In the genomic region with DNA sequence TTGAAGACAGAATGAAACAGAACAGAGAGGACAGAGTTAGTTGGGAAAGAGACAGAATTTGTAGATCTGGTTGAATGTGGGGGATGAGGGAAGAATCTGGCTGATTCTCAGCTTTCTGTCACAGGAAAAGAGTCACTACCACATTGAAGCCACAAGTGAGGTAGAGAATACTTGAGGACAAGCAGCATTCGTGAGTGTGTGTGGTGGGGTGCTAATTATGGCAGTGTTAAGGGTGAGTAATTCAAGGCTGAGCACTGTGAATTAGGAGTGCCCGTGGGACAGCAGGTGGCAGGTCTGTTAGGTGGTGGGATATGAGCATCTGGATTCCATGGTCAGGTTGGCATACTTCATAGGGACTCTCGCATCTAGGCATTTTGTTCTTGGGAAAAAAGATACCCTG, we compare ENCODE assay signal across 21 cellular contexts.
"Had no signal": no experiment of that assay in that cellular context is flagged by ENCODE, and none has a peak within 500 bp of the region (broad histone marks: within the 10 kb centered on the region; RNA-seq: fewer than 3 reads in every experiment).

No MANE protein-coding gene starts in this region.

- H3K36me3 ChIP-seq: breast epithelium, pancreas had no signal

- H2AFZ ChIP-seq: hepatocyte had no signal

- H3K4me3 ChIP-seq: breast epithelium, hepatocyte, pancreas had no signal

- H3K27me3 ChIP-seq: breast epithelium, hepatocyte, pancreas had no signal

- H3K9me3 ChIP-seq: pancreas had no signal

- DNase-seq: activated CD4-positive, alpha-beta T cell treated with anti-CD3 and anti-CD28 coated beads for 1 hour; activated CD4-positive, alpha-beta T cell treated with anti-CD3 and anti-CD28 coated beads, Interleukin-2, amount 50 U/mL, for 1 hour; activated CD8-positive, alpha-beta T cell treated with anti-CD3 and anti-CD28 coated beads, Interleukin-2, amount 10 ng/mL, durations not matched to agents 7 days and 5 days; activated gamma-delta T cell treated with Interleukin-2 at 50 U/mL for 16 hours; aorta; effector memory CD4-positive, alpha-beta T cell; foreskin melanocyte; glutamatergic neuron; left ventricle myocardium superior; nephron progenitor cell; pancreas; right cardiac atrium; stimulated activated CD4-positive, alpha-beta T cell treated with anti-CD3 and anti-CD28 coated beads, Interleukin-2, amount 100 ng/mL, for 24 hours; T-helper 9 cell; trophoblast cell had no signal

- H3K79me2 ChIP-seq: hepatocyte had no signal

- H3K27me3 Mint-ChIP-seq: activated naive CD4-positive, alpha-beta T cell treated with anti-CD3 and anti-CD28 coated beads, Interleukin-2, amount 50 U/mL, for 24 hours; central memory CD8-positive, alpha-beta T cell had no signal

- H3K4me3 Mint-ChIP-seq: activated CD8-positive, alpha-beta T cell treated with anti-CD3 and anti-CD28 coated beads, Interleukin-2, amount 10 ng/mL, durations not matched to agents 7 days and 5 days; activated naive CD4-positive, alpha-beta T cell treated with anti-CD3 and anti-CD28 coated beads, Interleukin-2, amount 50 U/mL, for 24 hours; activated T-helper 1 cell treated with anti-CD3 and anti-CD28 coated beads, Interleukin-12 subunit alpha, Interleukin-12 subunit beta, Interleukin-2, Interleukin-4 antibody, amounts not matched to agents 30 ng/mL and 10 ng/mL and 1 ng/mL, durations not matched to agents 14 hours and 24 hours and 36 hours; central memory CD8-positive, alpha-beta T cell; nephron progenitor cell; stimulated activated effector memory CD8-positive, alpha-beta T cell treated with anti-CD3 and anti-CD28 coated beads, Interleukin-12 subunit alpha, Interleukin-12 subunit beta, amount 100 ng/mL, for 72 hours had no signal

- H3K4me1 ChIP-seq: breast epithelium, pancreas had no signal

- H3K4me2 ChIP-seq: hepatocyte had no signal

- H3K4me1 Mint-ChIP-seq: activated naive CD4-positive, alpha-beta T cell treated with anti-CD3 and anti-CD28 coated beads, Interleukin-2, amount 50 U/mL, for 24 hours; central memory CD8-positive, alpha-beta T cell; stimulated activated effector memory CD8-positive, alpha-beta T cell treated with anti-CD3 and anti-CD28 coated beads, Interleukin-12 subunit alpha, Interleukin-12 subunit beta, amount 100 ng/mL, for 72 hours had no signal

- ATAC-seq: activated CD8-positive, alpha-beta T cell treated with anti-CD3 and anti-CD28 coated beads, Interleukin-2, amount 10 ng/mL, durations not matched to agents 7 days and 5 days; left ventricle myocardium superior; pancreas; right cardiac atrium; stimulated activated effector memory CD8-positive, alpha-beta T cell treated with anti-CD3 and anti-CD28 coated beads, Interleukin-12 subunit alpha, Interleukin-12 subunit beta, amount 100 ng/mL, for 72 hours had no signal

- H3K27ac ChIP-seq: breast epithelium, hepatocyte, pancreas had no signal

- H3K27ac Mint-ChIP-seq: activated CD8-positive, alpha-beta T cell treated with anti-CD3 and anti-CD28 coated beads, Interleukin-2, amount 10 ng/mL, durations not matched to agents 7 days and 5 days; activated naive CD4-positive, alpha-beta T cell treated with anti-CD3 and anti-CD28 coated beads, Interleukin-2, amount 50 U/mL, for 24 hours; activated T-helper 1 cell treated with anti-CD3 and anti-CD28 coated beads, Interleukin-12 subunit alpha, Interleukin-12 subunit beta, Interleukin-2, Interleukin-4 antibody, amounts not matched to agents 30 ng/mL and 10 ng/mL and 1 ng/mL, durations not matched to agents 14 hours and 24 hours and 36 hours; nephron progenitor cell; stimulated activated effector memory CD8-positive, alpha-beta T cell treated with anti-CD3 and anti-CD28 coated beads, Interleukin-12 subunit alpha, Interleukin-12 subunit beta, amount 100 ng/mL, for 72 hours had no signal
